In the genomic region with DNA sequence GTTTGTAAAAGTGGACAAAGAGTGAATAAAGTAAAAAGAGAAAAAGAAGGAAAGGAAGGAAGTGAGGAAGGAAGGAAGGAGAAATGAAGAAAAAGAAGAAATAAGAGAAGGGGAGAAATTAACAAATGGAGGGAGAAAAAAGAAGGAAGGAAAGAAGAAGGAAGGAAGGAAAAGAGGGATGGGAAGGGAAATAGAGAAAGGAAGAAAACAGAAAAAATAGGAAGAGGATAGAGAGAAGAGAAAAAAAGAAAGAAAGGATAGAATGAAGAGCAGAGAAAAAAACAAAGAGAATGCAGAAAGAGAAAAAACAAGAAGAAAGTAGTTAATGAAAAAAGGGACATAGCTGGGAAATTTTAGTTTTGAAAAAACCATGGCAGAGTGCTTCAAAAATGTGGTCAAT, we compare ENCODE assay signal across 28 cellular contexts.
"Had no signal": no experiment of that assay in that cellular context is flagged by ENCODE, and none has a peak within 500 bp of the region (broad histone marks: within the 10 kb centered on the region; RNA-seq: fewer than 3 reads in every experiment).

No MANE protein-coding gene starts in this region.

- DNase-seq: colonic mucosa; cortex of kidney; dermis blood vessel endothelial cell; dorsolateral prefrontal cortex; effector CD4-positive, alpha-beta T cell; effector CD8-positive, alpha-beta T cell; effector memory CD4-positive, alpha-beta T cell; effector memory CD8-positive, alpha-beta T cell; endodermal cell; erythroblast; esophagus squamous epithelium; foreskin fibroblast; foreskin keratinocyte; foreskin melanocyte; gastrocnemius medialis; glutamatergic neuron; head of caudate nucleus; heart left ventricle; heart right ventricle had no signal

- H3K27ac ChIP-seq: colonic mucosa, coronary artery, dorsolateral prefrontal cortex, epithelial cell of prostate, esophagus muscularis mucosa, esophagus squamous epithelium, foreskin keratinocyte, gastrocnemius medialis, gastroesophageal sphincter, heart left ventricle, heart right ventricle had no signal

- H3K9me3 Mint-ChIP-seq: endodermal cell had no signal

- FAIRE-seq: colon, endometrium, frontal cortex had no signal

- H3K27me3 Mint-ChIP-seq: dendritic cell treated with granulocyte-macrophage colony-stimulating factor and Interleukin-4, amounts not matched to agents 40 ng/mL and 50 ng/mL, for 4 days; effector memory CD8-positive, alpha-beta T cell had no signal

- H3K4me3 ChIP-seq: colonic mucosa, coronary artery, dorsolateral prefrontal cortex, esophagus muscularis mucosa, esophagus squamous epithelium, gastrocnemius medialis, gastroesophageal sphincter, heart left ventricle, heart right ventricle had no signal

- H3K4me1 ChIP-seq: colonic mucosa, esophagus muscularis mucosa, esophagus squamous epithelium, foreskin keratinocyte, gastrocnemius medialis, gastroesophageal sphincter, heart left ventricle, heart right ventricle had no signal

- H3K27ac Mint-ChIP-seq: dendritic cell treated with granulocyte-macrophage colony-stimulating factor and Interleukin-4, amounts not matched to agents 40 ng/mL and 50 ng/mL, for 4 days; effector memory CD8-positive, alpha-beta T cell; endodermal cell had no signal

- H3K36me3 ChIP-seq: colonic mucosa, esophagus muscularis mucosa, esophagus squamous epithelium, gastrocnemius medialis, gastroesophageal sphincter, heart left ventricle, heart right ventricle had no signal

- H3K27me3 ChIP-seq: colonic mucosa, esophagus muscularis mucosa, esophagus squamous epithelium, foreskin keratinocyte, gastrocnemius medialis, gastroesophageal sphincter, heart left ventricle, heart right ventricle had no signal

- ATAC-seq: effector memory CD8-positive, alpha-beta T cell; esophagus mucosa; foreskin keratinocyte; gastrocnemius medialis; gastroesophageal sphincter; heart left ventricle; heart right ventricle had no signal

- H3K9me3 ChIP-seq: colonic mucosa, esophagus muscularis mucosa, esophagus squamous epithelium, gastrocnemius medialis, gastroesophageal sphincter, heart left ventricle, heart right ventricle had no signal

- H3K4me3 Mint-ChIP-seq: dendritic cell treated with granulocyte-macrophage colony-stimulating factor and Interleukin-4, amounts not matched to agents 40 ng/mL and 50 ng/mL, for 4 days; effector memory CD8-positive, alpha-beta T cell; endodermal cell had no signal
